In the genomic region with DNA sequence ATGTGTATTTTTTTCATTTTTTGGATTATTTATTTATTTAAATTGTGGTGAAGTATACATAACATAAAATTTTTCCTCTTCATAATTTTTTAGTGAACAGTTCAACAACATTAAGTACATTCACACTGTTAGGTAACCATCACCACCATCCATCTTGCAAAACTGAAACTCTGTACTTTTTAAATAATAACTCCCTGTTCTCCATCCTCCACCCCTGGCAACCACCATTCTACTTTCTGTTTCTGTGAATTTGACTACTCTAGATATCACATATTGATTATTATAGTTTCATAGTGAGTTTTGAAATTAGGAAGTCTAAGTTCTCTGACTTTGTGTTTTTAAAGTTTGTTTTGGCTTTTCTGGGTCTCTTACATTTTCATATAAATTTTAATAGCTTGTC, we compare ENCODE assay signal across 18 cellular contexts.
A peak's percentile ranks its signal among the peaks of the same experiment; 100 is the strongest.
DNase-seq lines count a peak whose midpoint lies in the region; ATAC-seq and TF ChIP-seq lines count a peak whose summit lies in the region.
"Had no signal": no experiment of that assay in that cellular context is flagged by ENCODE, and none has a peak within 500 bp of the region (broad histone marks: within the 10 kb centered on the region; RNA-seq: fewer than 3 reads in every experiment).

No MANE protein-coding gene starts in this region.

- DNase-seq in tibial artery, result no peak
- DNase-seq in kidney glomerular epithelial cell (lab: John Stamatoyannopoulos, UW), result no peak
- no peak for DNase-seq in osteoblast (ENCODE audit: insufficient read length, low spot score, missing footprints)
- no peak for DNase-seq in KG1 (lab: John Stamatoyannopoulos, UW)
- DNase-seq: activated CD8-positive, alpha-beta memory T cell treated with anti-CD3 and anti-CD28 coated beads, Interleukin-2, amount 50 U/mL, for 4 hours; GF-D8; left colon had no signal

- H3K36me3 ChIP-seq in tibial artery (no peaks in the 10 kb centered on the region), osteoblast (ENCODE audit: insufficient read depth, low read length) (no peaks in the 10 kb centered on the region)
- H3K36me3 ChIP-seq: ascending aorta; BLaER1 treated with 17β-estradiol and CSF1 and Interleukin-3, amounts not matched to agents 10 nM and 100 nM; gastroesophageal sphincter; neural progenitor cell had no signal

- H4K20me1 ChIP-seq in osteoblast (ENCODE audit: insufficient read depth, low read length), result no peaks in the 10 kb centered on the region
- H4K20me1 ChIP-seq: BLaER1 treated with 17β-estradiol and CSF1 and Interleukin-3, amounts not matched to agents 10 nM and 100 nM had no signal

- H3K4me1 ChIP-seq in tibial artery, result no peaks in the 10 kb centered on the region
- no peaks in the 10 kb centered on the region for H3K4me1 ChIP-seq in osteoblast (ENCODE audit: insufficient read depth, low read length)
- H3K4me1 ChIP-seq: ascending aorta, gastroesophageal sphincter, neural progenitor cell had no signal

- H3K79me2 ChIP-seq in osteoblast (ENCODE audit: insufficient read depth, low read length), result no peaks in the 10 kb centered on the region

- intact Hi-C loops in tibial artery (cut with DNase I; ENCODE audit: low total_unique reads), result no loop called here

- H3K27me3 ChIP-seq in tibial artery (no peaks in the 10 kb centered on the region), osteoblast (ENCODE audit: insufficient read depth, low read length) (no peaks in the 10 kb centered on the region)
- H3K27me3 ChIP-seq: ascending aorta; BLaER1 treated with 17β-estradiol and CSF1 and Interleukin-3, amounts not matched to agents 10 nM and 100 nM; gastroesophageal sphincter; neural progenitor cell had no signal

- H2AFZ ChIP-seq in osteoblast (ENCODE audit: low read length), result no peak overlapping the region
- H2AFZ ChIP-seq: neural progenitor cell had no signal

- H3K27ac ChIP-seq in tibial artery, result no peak overlapping the region
- no peak overlapping the region for H3K27ac ChIP-seq in osteoblast (ENCODE audit: low read depth, low read length)
- H3K27ac ChIP-seq: ascending aorta; BLaER1 treated with 17β-estradiol and CSF1 and Interleukin-3, amounts not matched to agents 10 nM and 100 nM; gastroesophageal sphincter; neural progenitor cell had no signal

- H3K4me3 ChIP-seq in tibial artery, result no peak overlapping the region
- H3K4me3 ChIP-seq in osteoblast (ENCODE audit: insufficient read depth, low read length), result no peak overlapping the region
- H3K4me3 ChIP-seq: ascending aorta; BLaER1 treated with 17β-estradiol and CSF1 and Interleukin-3, amounts not matched to agents 10 nM and 100 nM; gastroesophageal sphincter; K562; neural progenitor cell had no signal

- H3K9me3 ChIP-seq in tibial artery (no peaks in the 10 kb centered on the region), osteoblast (ENCODE audit: low read depth, low read length) (no peaks in the 10 kb centered on the region)
- H3K9me3 ChIP-seq: ascending aorta; BLaER1 treated with 17β-estradiol and CSF1 and Interleukin-3, amounts not matched to agents 10 nM and 100 nM had no signal

- H3K4me2 ChIP-seq in osteoblast (ENCODE audit: insufficient read depth, low read length), result no peak overlapping the region
- H3K4me2 ChIP-seq: BLaER1 treated with 17β-estradiol and CSF1 and Interleukin-3, amounts not matched to agents 10 nM and 100 nM; neural progenitor cell had no signal

- ATAC-seq in GM18861 (IDR thresholded peaks at IDR 0.05; ENCODE audit: unreplicated experiment) (peak; percentile 90), GM19468 (IDR thresholded peaks at IDR 0.05; ENCODE audit: extremely low read depth, unreplicated experiment) (peak; percentile 89), HG02885 (IDR thresholded peaks at IDR 0.05; ENCODE audit: poor library complexity, unreplicated experiment) (peak; percentile 77), HG03571 (IDR thresholded peaks at IDR 0.05; ENCODE audit: unreplicated experiment) (peak; percentile 87)
- ATAC-seq: gastroesophageal sphincter, HCT116, K562, left colon, Panc1 had no signal

- TF ChIP-seq CTCF in tibial artery (IDR thresholded peaks at IDR 0.05), result no peak
- no peak for TF ChIP-seq CTCF in osteoblast (IDR thresholded peaks at IDR 0.05; ENCODE audit: extremely low read depth, low read depth, low read length)
